ENCODE assay signal across 1 cellular context in the genomic region with DNA sequence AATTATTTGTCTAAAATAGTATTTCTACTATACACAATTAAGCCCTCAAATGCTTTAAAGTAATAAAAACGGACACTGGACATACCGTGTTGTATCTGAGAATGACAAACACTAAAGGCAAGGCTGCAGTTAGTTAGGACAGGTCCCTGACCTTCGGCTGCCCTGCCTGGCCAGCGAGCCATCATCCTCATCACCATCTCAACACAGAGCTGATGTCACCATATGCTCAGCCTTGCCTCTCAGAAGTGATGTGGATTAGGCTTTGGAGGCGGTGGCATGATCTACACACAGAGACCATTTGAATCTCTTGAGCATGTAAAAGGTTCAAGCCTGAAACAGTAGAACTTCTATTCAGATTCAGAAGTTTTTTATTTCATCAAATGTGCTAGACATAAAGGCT.
TF ChIP-seq lines count a peak whose summit lies in the region.

No MANE protein-coding gene starts in this region.

TF ChIP-seq in IMR-90, 13 proteins besides CTCF, POLR2A, EP300 and RAD21 (continued from another document):
- TF ChIP-seq, protein P1, sequence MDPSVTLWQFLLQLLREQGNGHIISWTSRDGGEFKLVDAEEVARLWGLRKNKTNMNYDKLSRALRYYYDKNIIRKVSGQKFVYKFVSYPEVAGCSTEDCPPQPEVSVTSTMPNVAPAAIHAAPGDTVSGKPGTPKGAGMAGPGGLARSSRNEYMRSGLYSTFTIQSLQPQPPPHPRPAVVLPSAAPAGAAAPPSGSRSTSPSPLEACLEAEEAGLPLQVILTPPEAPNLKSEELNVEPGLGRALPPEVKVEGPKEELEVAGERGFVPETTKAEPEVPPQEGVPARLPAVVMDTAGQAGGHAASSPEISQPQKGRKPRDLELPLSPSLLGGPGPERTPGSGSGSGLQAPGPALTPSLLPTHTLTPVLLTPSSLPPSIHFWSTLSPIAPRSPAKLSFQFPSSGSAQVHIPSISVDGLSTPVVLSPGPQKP (IDR thresholded peaks at IDR 0.05; ENCODE audit: borderline replicate concordance, low read depth, low read length) = no peak
- TF ChIP-seq, protein P2, sequence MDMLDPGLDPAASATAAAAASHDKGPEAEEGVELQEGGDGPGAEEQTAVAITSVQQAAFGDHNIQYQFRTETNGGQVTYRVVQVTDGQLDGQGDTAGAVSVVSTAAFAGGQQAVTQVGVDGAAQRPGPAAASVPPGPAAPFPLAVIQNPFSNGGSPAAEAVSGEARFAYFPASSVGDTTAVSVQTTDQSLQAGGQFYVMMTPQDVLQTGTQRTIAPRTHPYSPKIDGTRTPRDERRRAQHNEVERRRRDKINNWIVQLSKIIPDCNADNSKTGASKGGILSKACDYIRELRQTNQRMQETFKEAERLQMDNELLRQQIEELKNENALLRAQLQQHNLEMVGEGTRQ (IDR thresholded peaks at IDR 0.05; ENCODE audit: low read depth, low read length) = no peak
- TF ChIP-seq MAFK (IDR thresholded peaks at IDR 0.05; ENCODE audit: low read depth, low read length) = no peak
- TF ChIP-seq CHD1 (IDR thresholded peaks at IDR 0.05; ENCODE audit: low read depth, low read length) = no peak
- TF ChIP-seq NFE2L2 (IDR thresholded peaks at IDR 0.05; ENCODE audit: low read depth, low read length) = no peak
- TF ChIP-seq RFX5 (IDR thresholded peaks at IDR 0.05; ENCODE audit: low read depth, low read length) = no peak
- TF ChIP-seq CEBPB (IDR thresholded peaks at IDR 0.05; ENCODE audit: low read depth, low read length) = no peak
- no peak for TF ChIP-seq SMC3 (IDR thresholded peaks at IDR 0.05; ENCODE audit: low read depth, low read length)
